14 cellular contexts compared by ENCODE assay signal in the genomic region with DNA sequence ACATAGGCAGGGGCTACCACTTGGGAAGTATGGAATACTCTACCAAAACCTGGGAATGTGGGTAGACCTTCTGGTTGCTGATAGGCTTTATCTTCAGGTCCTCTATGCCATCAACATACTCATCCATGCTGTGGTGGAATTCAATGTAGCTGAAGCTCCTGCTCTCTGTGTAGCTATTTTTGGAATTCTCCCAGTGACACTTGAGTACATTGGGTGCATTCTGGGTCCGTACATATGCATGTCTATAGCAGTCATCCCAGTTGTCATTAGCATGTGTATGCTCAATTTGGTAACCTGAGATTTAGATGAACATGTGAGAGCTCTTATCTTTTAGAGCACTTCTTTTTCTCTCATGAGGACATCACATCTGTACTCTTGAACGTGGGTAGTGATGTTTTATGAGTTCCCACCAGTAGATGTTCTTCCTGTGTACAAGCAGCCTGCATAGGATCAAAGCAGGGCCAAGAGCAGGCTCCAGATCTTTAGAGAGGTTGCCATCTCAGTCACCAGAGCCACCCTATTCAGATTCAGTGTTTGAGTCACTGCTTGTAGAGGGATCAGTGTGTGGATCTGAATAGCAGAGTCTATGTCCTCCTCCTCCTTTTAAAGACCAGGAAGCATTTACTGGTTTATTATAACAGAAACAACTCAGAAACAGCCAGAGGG.
DNase-seq lines count a peak whose midpoint lies in the region; ATAC-seq and TF ChIP-seq lines count a peak whose summit lies in the region.
"Had no signal": no experiment of that assay in that cellular context is flagged by ENCODE, and none has a peak within 500 bp of the region (broad histone marks: within the 10 kb centered on the region; RNA-seq: fewer than 3 reads in every experiment).

No MANE protein-coding gene starts in this region.

- no peak overlapping the region for H3T11ph ChIP-seq in H9 (ENCODE audit: low read length)

- H3K36me3 Mint-ChIP-seq in activated CD4-positive, alpha-beta T cell treated with anti-CD3 and anti-CD28 coated beads, Interleukin-2, amount 10 ng/mL, durations not matched to agents 7 days and 5 days (ENCODE audit: low read depth): peaks cover 55% of the 10 kb centered on the region
- H3K36me3 Mint-ChIP-seq in H9 (ENCODE audit: insufficient read depth in 1 of 3, low read depth in 3 of 3) (peaks cover 25 to 32% (median 26%) of the 10 kb centered on the region in 3 experiments), naive B cell (peaks cover 44 to 47% of the 10 kb centered on the region in 2 donors)

- no peaks in the 10 kb centered on the region for H3K27me3 Mint-ChIP-seq in activated CD4-positive, alpha-beta T cell treated with anti-CD3 and anti-CD28 coated beads, Interleukin-2, amount 10 ng/mL, durations not matched to agents 7 days and 5 days
- H3K27me3 Mint-ChIP-seq in H9 (ENCODE audit: low read depth): no peaks in the 10 kb centered on the region
- H3K27me3 Mint-ChIP-seq in naive B cell: no peaks in the 10 kb centered on the region
- H3K27me3 Mint-ChIP-seq: activated naive CD4-positive, alpha-beta T cell treated with anti-CD3 and anti-CD28 coated beads, Interleukin-2, amount 10 ng/mL, durations not matched to agents 7 days and 5 days had no signal

- no peak for TF ChIP-seq CTCF in H9 (conservative IDR thresholded peaks at IDR 0.05)

- no peaks in the 10 kb centered on the region for H3K9me3 Mint-ChIP-seq in activated CD4-positive, alpha-beta T cell treated with anti-CD3 and anti-CD28 coated beads, Interleukin-2, amount 10 ng/mL, durations not matched to agents 7 days and 5 days
- H3K9me3 Mint-ChIP-seq in H9: peaks cover 0 to 3% of the 10 kb centered on the region in 2 experiments; a peak in 1 of 5 replicates
- H3K9me3 Mint-ChIP-seq in naive B cell: no peaks in the 10 kb centered on the region
- H3K9me3 Mint-ChIP-seq: activated naive CD4-positive, alpha-beta T cell treated with anti-CD3 and anti-CD28 coated beads, Interleukin-2, amount 10 ng/mL, durations not matched to agents 7 days and 5 days had no signal

- H3K4me1 ChIP-seq in H9 (ENCODE audit: insufficient read depth, low read length) (peaks cover 7% of the 10 kb centered on the region), NT2/D1 (ENCODE audit: insufficient read depth, insufficient read length) (no peaks in the 10 kb centered on the region)

- H3K4me1 Mint-ChIP-seq in activated CD4-positive, alpha-beta T cell treated with anti-CD3 and anti-CD28 coated beads, Interleukin-2, amount 10 ng/mL, durations not matched to agents 7 days and 5 days: peaks cover 64% of the 10 kb centered on the region
- H3K4me1 Mint-ChIP-seq in H9 (peaks cover 12 to 23% of the 10 kb centered on the region in 2 experiments), naive B cell (peaks cover 80 to 98% (median 91%) of the 10 kb centered on the region in 3 donors)
- H3K4me1 Mint-ChIP-seq: neural crest cell had no signal

- no CpG with 5 or more reads among the region's 2 CpGs for WGBS in H9 (ENCODE audit: extremely low coverage, insufficient read length, low lambda C conversion rate)

- H3K56ac ChIP-seq in H9 (ENCODE audit: insufficient read length, low read depth, low read length): no peak overlapping the region

- ATAC-seq in naive B cell (ENCODE audit: low read depth in 2 of 2): no peak

- H4K91ac ChIP-seq in H9 (ENCODE audit: insufficient read length, low read depth, low read length): no peak overlapping the region

- no peak overlapping the region for H2BK120ac ChIP-seq in H9 (ENCODE audit: low read depth, low read length, poor library complexity, severe bottlenecking)

- H3K27ac ChIP-seq in H9 (ENCODE audit: insufficient read length, low read depth, low read length): no peak overlapping the region

- H3K4me3 ChIP-seq in NT2/D1 (ENCODE audit: insufficient read length, low read depth): no peak overlapping the region
- H3K4me3 ChIP-seq in H7 (ENCODE audit: insufficient read depth, low read depth, low read length): no peak overlapping the region

- no peak overlapping the region for H2AK5ac ChIP-seq in H9 (ENCODE audit: insufficient read length, low read length)

- H4K20me1 ChIP-seq in H9 (ENCODE audit: control insufficient read depth, insufficient read depth, insufficient read length): no peaks in the 10 kb centered on the region

- H3K9me3 ChIP-seq in H9 (ENCODE audit: control insufficient read depth, low read depth, low read length): no peaks in the 10 kb centered on the region
- peaks cover 13% of the 10 kb centered on the region; the same call in 1 of the 2 replicates for H3K9me3 ChIP-seq in NT2/D1 (ENCODE audit: insufficient read depth, low read length)

- H3K4ac ChIP-seq in H9 (ENCODE audit: low read depth, low read length): no peak overlapping the region

- no peaks in the 10 kb centered on the region for H3K23me2 ChIP-seq in H9 (ENCODE audit: insufficient read length, low read depth, low read length, poor library complexity, severe bottlenecking)

- H3K27ac Mint-ChIP-seq in activated CD4-positive, alpha-beta T cell treated with anti-CD3 and anti-CD28 coated beads, Interleukin-2, amount 10 ng/mL, durations not matched to agents 7 days and 5 days: peak overlapping the region; percentile 66
- peak overlapping the region in 2 of 3 experiments; percentile 32 to 84; a peak in 2 of 7 replicates for H3K27ac Mint-ChIP-seq in H9
- H3K27ac Mint-ChIP-seq in naive B cell: peak overlapping the region; percentile 36 to 95 (median 64)

- H3K4me2 ChIP-seq in H9 (ENCODE audit: insufficient read depth, insufficient read length, low read length): peak overlapping the region; percentile 27

- H2BK15ac ChIP-seq in H9 (ENCODE audit: low read depth, low read length): no peak overlapping the region

- POLR2A ChIA-PET in activated CD4-positive, alpha-beta T cell treated with anti-CD3 and anti-CD28 coated beads, Interleukin-2, amount 10 ng/mL, durations not matched to agents 7 days and 5 days (lab: Charles Lee): no interaction called here

- CTCF ChIA-PET in activated CD4-positive, alpha-beta T cell treated with anti-CD3 and anti-CD28 coated beads, Interleukin-2, amount 10 ng/mL, durations not matched to agents 7 days and 5 days (lab: Charles Lee): no interaction called here

- no peak overlapping the region for H3K14ac ChIP-seq in H9 (ENCODE audit: insufficient read depth, low read length)

- no peak overlapping the region for H4K8ac ChIP-seq in H9 (replicated peaks; ENCODE audit: insufficient read length, low read depth, low read length)

- no peak overlapping the region for H2BK12ac ChIP-seq in H9 (ENCODE audit: insufficient read length, low read depth, low read length)

- no peaks in the 10 kb centered on the region for H3K79me2 ChIP-seq in H9 (ENCODE audit: insufficient read depth, low read length)

- no peak overlapping the region for H3K18ac ChIP-seq in H9 (ENCODE audit: insufficient read length, low read depth, low read length)

- peaks cover 21% of the 10 kb centered on the region for H3K36me3 ChIP-seq in NT2/D1 (ENCODE audit: insufficient read depth, insufficient read length, low read length)
- no peaks in the 10 kb centered on the region for H3K36me3 ChIP-seq in H7 (replicated peaks; ENCODE audit: control insufficient read depth, insufficient read depth, low read length)

- no peak overlapping the region for H2AFZ ChIP-seq in H9 (ENCODE audit: low read length)

- H3K27me3 ChIP-seq in H9 (ENCODE audit: insufficient read depth, low read length) (no peaks in the 10 kb centered on the region), NT2/D1 (ENCODE audit: insufficient read depth, insufficient read length) (no peaks in the 10 kb centered on the region), H7 (ENCODE audit: control insufficient read depth, insufficient read depth, low read length) (no peaks in the 10 kb centered on the region)

- DNase-seq in activated CD4-positive, alpha-beta T cell treated with anti-CD3 and anti-CD28 coated beads, Interleukin-2, amount 10 ng/mL, durations not matched to agents 7 days and 5 days: no peak
- DNase-seq in activated CD4-positive, alpha-beta T cell treated with anti-CD3 and anti-CD28 coated beads for 1 hour: no peak
- no peak for DNase-seq in H9
- peak; percentile 33 for DNase-seq in NT2/D1 (ENCODE audit: low read depth, low spot score)
- DNase-seq in naive B cell: no peak
- no peak for DNase-seq in NOMO-1 (lab: John Stamatoyannopoulos, UW; ENCODE audit: unreplicated experiment in 2 of 2)
- DNase-seq in H7: no peak
- DNase-seq in AG20443 (ENCODE audit: low spot score): no peak
- DNase-seq: activated naive CD4-positive, alpha-beta T cell treated with anti-CD3 and anti-CD28 coated beads, Interleukin-2, amount 10 ng/mL, durations not matched to agents 7 days and 5 days; MM.1S; retina; SHP77 treated with DMSO at 0.1 percent for 48 hours; T-helper 9 cell had no signal

- H3K79me1 ChIP-seq in H9 (ENCODE audit: insufficient read depth, low read depth, low read length, poor library complexity, severe bottlenecking): no peaks in the 10 kb centered on the region

- H3K4me3 Mint-ChIP-seq in activated CD4-positive, alpha-beta T cell treated with anti-CD3 and anti-CD28 coated beads, Interleukin-2, amount 10 ng/mL, durations not matched to agents 7 days and 5 days: no peak overlapping the region
- H3K4me3 Mint-ChIP-seq in H9 (no peak overlapping the region), naive B cell (peak overlapping the region in 5 of 8 donors; percentile 35 to 82 (median 67))
- H3K4me3 Mint-ChIP-seq: activated naive CD4-positive, alpha-beta T cell treated with anti-CD3 and anti-CD28 coated beads, Interleukin-2, amount 10 ng/mL, durations not matched to agents 7 days and 5 days; neural crest cell had no signal

- H2BK20ac ChIP-seq in H9 (ENCODE audit: low read depth, low read length, poor library complexity, severe bottlenecking): no peak overlapping the region

- no peak overlapping the region for H4K5ac ChIP-seq in H9 (ENCODE audit: insufficient read length, low read depth, low read length)

- no peak overlapping the region for H3K23ac ChIP-seq in H9 (ENCODE audit: insufficient read length, low read depth, low read length)

- H2BK5ac ChIP-seq in H9 (ENCODE audit: insufficient read length, low read length): no peak overlapping the region

- H3K9ac ChIP-seq in H9 (ENCODE audit: extremely low read depth, insufficient read length, low read length) (no peak overlapping the region), NT2/D1 (ENCODE audit: insufficient read length, low read depth) (no peak overlapping the region)

Comparison
In these comparisons a context has a peak if more than half of its experiments do, and no peak if none do; other contexts are left out.
1. H3K4me3 Mint-ChIP-seq: peak in naive B cell (5 of 8); none in activated CD4-positive, alpha-beta T cell treated with anti-CD3 and anti-CD28 coated beads, Interleukin-2, amount 10 ng/mL, durations not matched to agents 7 days and 5 days (single experiment) and H9 (0 of 2).
2. Peak in every context shown above with its lines, with median percentiles within 50 percentile points of each other: H3K27ac Mint-ChIP-seq.